ENCODE assay signal across 1 cellular context in the genomic region with DNA sequence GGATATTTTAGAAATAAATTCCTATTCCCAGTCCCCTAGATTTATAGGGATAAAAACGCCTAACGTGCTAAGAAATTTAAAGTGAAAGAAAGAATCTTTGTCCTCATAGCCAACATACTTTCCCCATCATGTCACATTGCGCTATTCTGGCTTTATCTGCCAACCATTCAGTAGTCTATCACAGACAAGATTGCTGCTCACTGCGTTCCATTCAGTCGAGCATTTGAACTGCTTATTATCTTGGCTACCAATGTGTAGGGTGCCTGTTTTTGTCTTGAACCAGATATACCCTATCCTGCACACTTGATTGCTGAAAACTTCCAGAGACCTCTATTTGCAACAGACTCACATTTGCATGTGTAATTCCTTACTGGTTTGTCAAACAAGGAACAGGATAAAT.
TF ChIP-seq lines count a peak whose summit lies in the region.

No MANE protein-coding gene starts in this region.

TF ChIP-seq in IMR-90, 13 proteins besides CTCF, POLR2A, EP300 and RAD21:
- TF ChIP-seq FOS (IDR thresholded peaks at IDR 0.05; ENCODE audit: low read depth, low read length) (no peak), RCOR1 (IDR thresholded peaks at IDR 0.05; ENCODE audit: insufficient replicate concordance, low read length) (no peak), MAFK (IDR thresholded peaks at IDR 0.05; ENCODE audit: low read depth, low read length) (no peak), CHD1 (IDR thresholded peaks at IDR 0.05; ENCODE audit: low read depth, low read length) (no peak), ELK1 (IDR thresholded peaks at IDR 0.05; ENCODE audit: borderline replicate concordance, low read depth, low read length) (no peak), RFX5 (IDR thresholded peaks at IDR 0.05; ENCODE audit: low read depth, low read length) (no peak), NFE2L2 (IDR thresholded peaks at IDR 0.05; ENCODE audit: low read depth, low read length) (no peak), MXI1 (IDR thresholded peaks at IDR 0.05; ENCODE audit: borderline replicate concordance, low read depth, low read length) (no peak), BHLHE40 (IDR thresholded peaks at IDR 0.05; ENCODE audit: low read depth, low read length) (no peak), MAZ (IDR thresholded peaks at IDR 0.05; ENCODE audit: borderline replicate concordance, low read depth, low read length) (no peak), CEBPB (IDR thresholded peaks at IDR 0.05; ENCODE audit: low read depth, low read length) (no peak), USF2 (IDR thresholded peaks at IDR 0.05; ENCODE audit: low read depth, low read length) (no peak)
